19 cellular contexts compared by ENCODE assay signal in genomic region chr1:167685844-167686243, GRCh38. TPM values are rescaled to one million over a fixed set of nuclear protein-coding genes. Genes with fewer than 3 reads are reported as not detected.
DNase-seq lines count a peak whose midpoint lies in the region; ATAC-seq and TF ChIP-seq lines count a peak whose summit lies in the region.
"Had no signal": no experiment of that assay in that cellular context is flagged by ENCODE, and none has a peak within 500 bp of the region (broad histone marks: within the 10 kb centered on the region; RNA-seq: fewer than 3 reads in every experiment).

No MANE protein-coding gene starts in this region.

- H3K27ac Mint-ChIP-seq in activated T-cell treated with anti-CD3 and anti-CD28 coated beads, Interleukin-2, amount 50 U/mL, for 24 hours, result peak overlapping the region; percentile 71
- peak overlapping the region; percentile 58 for H3K27ac Mint-ChIP-seq in activated T-helper 2 cell treated with anti-CD3 and anti-CD28 coated beads, Interferon-gamma antibody, Interleukin-2, Interleukin-4, amounts not matched to agents 10 μg/mL and 5 μg/mL and 100 μg/mL, durations not matched to agents 14 hours and 24 hours and 36 hours
- peak overlapping the region; percentile 62 for H3K27ac Mint-ChIP-seq in stimulated activated memory B cell treated with anti-CD40 and anti-IgM and Interleukin-4, amounts not matched to agents 10 μg/mL and 1 μg/mL and 100 μg/mL, for 72 hours
- no peak overlapping the region for H3K27ac Mint-ChIP-seq in activated CD8-positive, alpha-beta memory T cell treated with anti-CD3 and anti-CD28 coated beads, Interleukin-2, amount 10 ng/mL, durations not matched to agents 7 days and 5 days
- H3K27ac Mint-ChIP-seq: endodermal cell, WTC11 had no signal

- H3K27me3 ChIP-seq in right atrium auricular region, result no peaks in the 10 kb centered on the region

- intact Hi-C loops in activated T-helper 2 cell treated with anti-CD3 and anti-CD28 coated beads, Interferon-gamma antibody, Interleukin-2, Interleukin-4, amounts not matched to agents 10 μg/mL and 5 μg/mL and 100 μg/mL, durations not matched to agents 14 hours and 24 hours and 36 hours (cut with micrococcal nuclease), result loop anchor here (5.0 kb wide), 1 partner anchor 194 kb away; no protein-coding TSS in a partner anchor

- peak overlapping the region; percentile 82 to 84 for H3K27ac ChIP-seq in right atrium auricular region

- no peaks in the 10 kb centered on the region for H3K9me3 Mint-ChIP-seq in activated T-cell treated with anti-CD3 and anti-CD28 coated beads, Interleukin-2, amount 50 U/mL, for 24 hours
- no peaks in the 10 kb centered on the region for H3K9me3 Mint-ChIP-seq in activated T-helper 2 cell treated with anti-CD3 and anti-CD28 coated beads, Interferon-gamma antibody, Interleukin-2, Interleukin-4, amounts not matched to agents 10 μg/mL and 5 μg/mL and 100 μg/mL, durations not matched to agents 14 hours and 24 hours and 36 hours
- no peaks in the 10 kb centered on the region for H3K9me3 Mint-ChIP-seq in stimulated activated memory B cell treated with anti-CD40 and anti-IgM and Interleukin-4, amounts not matched to agents 10 μg/mL and 1 μg/mL and 100 μg/mL, for 72 hours
- H3K9me3 Mint-ChIP-seq in activated CD8-positive, alpha-beta memory T cell treated with anti-CD3 and anti-CD28 coated beads, Interleukin-2, amount 10 ng/mL, durations not matched to agents 7 days and 5 days (ENCODE audit: low read depth), result no peaks in the 10 kb centered on the region
- H3K9me3 Mint-ChIP-seq: activated naive CD8-positive, alpha-beta T cell treated with anti-CD3 and anti-CD28 coated beads, Interleukin-2, amount 10 ng/mL, durations not matched to agents 7 days and 5 days; CD4-positive, CD25-positive, alpha-beta regulatory T cell; endodermal cell; T-helper 1 cell treated with Interleukin-12 subunit alpha and Interleukin-12 subunit beta and Interleukin-4 antibody, amounts not matched to agents 30 μg/mL and 1 μg/mL, for 36 hours; WTC11 had no signal

- no peaks in the 10 kb centered on the region for H3K27me3 Mint-ChIP-seq in activated T-cell treated with anti-CD3 and anti-CD28 coated beads, Interleukin-2, amount 50 U/mL, for 24 hours
- H3K27me3 Mint-ChIP-seq in activated T-helper 2 cell treated with anti-CD3 and anti-CD28 coated beads, Interferon-gamma antibody, Interleukin-2, Interleukin-4, amounts not matched to agents 10 μg/mL and 5 μg/mL and 100 μg/mL, durations not matched to agents 14 hours and 24 hours and 36 hours (ENCODE audit: low read depth), result no peaks in the 10 kb centered on the region
- H3K27me3 Mint-ChIP-seq in stimulated activated memory B cell treated with anti-CD40 and anti-IgM and Interleukin-4, amounts not matched to agents 10 μg/mL and 1 μg/mL and 100 μg/mL, for 72 hours, result no peaks in the 10 kb centered on the region
- H3K27me3 Mint-ChIP-seq in activated CD8-positive, alpha-beta memory T cell treated with anti-CD3 and anti-CD28 coated beads, Interleukin-2, amount 10 ng/mL, durations not matched to agents 7 days and 5 days, result no peaks in the 10 kb centered on the region
- H3K27me3 Mint-ChIP-seq: activated naive CD8-positive, alpha-beta T cell treated with anti-CD3 and anti-CD28 coated beads, Interleukin-2, amount 10 ng/mL, durations not matched to agents 7 days and 5 days; CD4-positive, CD25-positive, alpha-beta regulatory T cell had no signal

- peaks cover 30% of the 10 kb centered on the region for H3K4me1 Mint-ChIP-seq in activated T-cell treated with anti-CD3 and anti-CD28 coated beads, Interleukin-2, amount 50 U/mL, for 24 hours (ENCODE audit: low read depth)
- peaks cover 31% of the 10 kb centered on the region for H3K4me1 Mint-ChIP-seq in activated T-helper 2 cell treated with anti-CD3 and anti-CD28 coated beads, Interferon-gamma antibody, Interleukin-2, Interleukin-4, amounts not matched to agents 10 μg/mL and 5 μg/mL and 100 μg/mL, durations not matched to agents 14 hours and 24 hours and 36 hours (ENCODE audit: low read depth)
- H3K4me1 Mint-ChIP-seq in stimulated activated memory B cell treated with anti-CD40 and anti-IgM and Interleukin-4, amounts not matched to agents 10 μg/mL and 1 μg/mL and 100 μg/mL, for 72 hours, result peaks cover 58% of the 10 kb centered on the region
- H3K4me1 Mint-ChIP-seq in activated CD8-positive, alpha-beta memory T cell treated with anti-CD3 and anti-CD28 coated beads, Interleukin-2, amount 10 ng/mL, durations not matched to agents 7 days and 5 days, result peaks cover 6% of the 10 kb centered on the region

- peaks cover 83% of the 10 kb centered on the region for H3K36me3 Mint-ChIP-seq in activated T-cell treated with anti-CD3 and anti-CD28 coated beads, Interleukin-2, amount 50 U/mL, for 24 hours (ENCODE audit: low read depth)
- H3K36me3 Mint-ChIP-seq in activated T-helper 2 cell treated with anti-CD3 and anti-CD28 coated beads, Interferon-gamma antibody, Interleukin-2, Interleukin-4, amounts not matched to agents 10 μg/mL and 5 μg/mL and 100 μg/mL, durations not matched to agents 14 hours and 24 hours and 36 hours (ENCODE audit: low read depth), result peaks cover 73% of the 10 kb centered on the region
- H3K36me3 Mint-ChIP-seq in stimulated activated memory B cell treated with anti-CD40 and anti-IgM and Interleukin-4, amounts not matched to agents 10 μg/mL and 1 μg/mL and 100 μg/mL, for 72 hours, result peaks cover 72% of the 10 kb centered on the region
- H3K36me3 Mint-ChIP-seq in activated CD8-positive, alpha-beta memory T cell treated with anti-CD3 and anti-CD28 coated beads, Interleukin-2, amount 10 ng/mL, durations not matched to agents 7 days and 5 days, result peaks cover 48% of the 10 kb centered on the region
- H3K36me3 Mint-ChIP-seq: WTC11 had no signal

- no peak for TF ChIP-seq CTCF in right atrium auricular region (IDR thresholded peaks at IDR 0.05)

- H3K36me3 ChIP-seq in right atrium auricular region, result peaks cover 13% of the 10 kb centered on the region

- H3K4me1 ChIP-seq in right atrium auricular region, result peaks cover under 1 to 69% of the 10 kb centered on the region in 2 donors

- H3K9me3 ChIP-seq in right atrium auricular region, result no peaks in the 10 kb centered on the region

- DNase-seq in activated T-cell treated with anti-CD3 and anti-CD28 coated beads, Interleukin-2, amount 50 U/mL, for 24 hours, result no peak
- DNase-seq in activated T-cell treated with anti-CD3 and anti-CD28 coated beads, Interleukin-2, amount 50 U/mL, for 48 hours, result no peak
- DNase-seq in activated T-helper 2 cell treated with anti-CD3 and anti-CD28 coated beads, Interferon-gamma antibody, Interleukin-2, Interleukin-4, amounts not matched to agents 10 μg/mL and 5 μg/mL and 100 μg/mL, durations not matched to agents 14 hours and 24 hours and 36 hours (ENCODE audit: low spot score), result no peak
- no peak for DNase-seq in right atrium auricular region (ENCODE audit: low spot score)
- DNase-seq in NCI-H1048 (lab: John Stamatoyannopoulos, UW), result no peak
- DNase-seq in NCI-H1092 (lab: John Stamatoyannopoulos, UW), result no peak
- DNase-seq in activated CD8-positive, alpha-beta memory T cell treated with anti-CD3 and anti-CD28 coated beads, Interleukin-2, amount 10 ng/mL, durations not matched to agents 7 days and 5 days, result no peak
- DNase-seq: activated naive CD8-positive, alpha-beta T cell treated with anti-CD3 and anti-CD28 coated beads, Interleukin-2, amount 10 ng/mL, durations not matched to agents 7 days and 5 days; CD4-positive, CD25-positive, alpha-beta regulatory T cell; central memory CD4-positive, alpha-beta T cell; endodermal cell; Kasumi-1; left colon; NCI-H1436 treated with DMSO at 0.1 percent for 48 hours; SHP77; stimulated activated naive CD4-positive, alpha-beta T cell had no signal

- no peak overlapping the region for H3K4me3 ChIP-seq in right atrium auricular region

- no peak for ATAC-seq in stimulated activated memory B cell treated with anti-CD40 and anti-IgM and Interleukin-4, amounts not matched to agents 10 μg/mL and 1 μg/mL and 100 μg/mL, for 72 hours
- no peak for ATAC-seq in activated CD8-positive, alpha-beta memory T cell treated with anti-CD3 and anti-CD28 coated beads, Interleukin-2, amount 10 ng/mL, durations not matched to agents 7 days and 5 days
- ATAC-seq: left colon, WTC11 had no signal

- no peak overlapping the region for H3K4me3 Mint-ChIP-seq in activated T-cell treated with anti-CD3 and anti-CD28 coated beads, Interleukin-2, amount 50 U/mL, for 24 hours
- no peak overlapping the region for H3K4me3 Mint-ChIP-seq in activated T-helper 2 cell treated with anti-CD3 and anti-CD28 coated beads, Interferon-gamma antibody, Interleukin-2, Interleukin-4, amounts not matched to agents 10 μg/mL and 5 μg/mL and 100 μg/mL, durations not matched to agents 14 hours and 24 hours and 36 hours (ENCODE audit: low read depth)
- H3K4me3 Mint-ChIP-seq in stimulated activated memory B cell treated with anti-CD40 and anti-IgM and Interleukin-4, amounts not matched to agents 10 μg/mL and 1 μg/mL and 100 μg/mL, for 72 hours, result no peak overlapping the region
- H3K4me3 Mint-ChIP-seq in activated CD8-positive, alpha-beta memory T cell treated with anti-CD3 and anti-CD28 coated beads, Interleukin-2, amount 10 ng/mL, durations not matched to agents 7 days and 5 days, result no peak overlapping the region
- H3K4me3 Mint-ChIP-seq: activated naive CD8-positive, alpha-beta T cell treated with anti-CD3 and anti-CD28 coated beads, Interleukin-2, amount 10 ng/mL, durations not matched to agents 7 days and 5 days; endodermal cell; T-helper 1 cell treated with Interleukin-12 subunit alpha and Interleukin-12 subunit beta and Interleukin-4 antibody, amounts not matched to agents 30 μg/mL and 1 μg/mL, for 36 hours; WTC11 had no signal

- CTCF ChIA-PET in activated CD8-positive, alpha-beta memory T cell treated with anti-CD3 and anti-CD28 coated beads, Interleukin-2, amount 10 ng/mL, durations not matched to agents 7 days and 5 days (lab: Charles Lee), result interaction anchor here (1.8 to 3.0 kb wide), 3 partner anchors 11 to 54 kb away, joined by 9 to 26 read pairs (median 25); partner anchors contain the start of gene RCSD1

RNA-seq across cellular contexts. Expression of gene MPZL1, which starts 35.9 kb away (rescaled TPM):
- total RNA-seq in activated T-helper 2 cell treated with anti-CD3 and anti-CD28 coated beads, Interferon-gamma antibody, Interleukin-2, Interleukin-4, amounts not matched to agents 10 μg/mL and 5 μg/mL and 100 μg/mL, durations not matched to agents 14 hours and 24 hours and 36 hours, result 36.7 and 40.5 TPM in 2 replicates
- total RNA-seq in right atrium auricular region, result 10 to 100 TPM; 22.4 to 52.0 TPM
- 10 to 100 TPM; 12.4 to 14.2 TPM for total RNA-seq in activated CD8-positive, alpha-beta memory T cell treated with anti-CD3 and anti-CD28 coated beads, Interleukin-2, amount 10 ng/mL, durations not matched to agents 7 days and 5 days

RNA-seq across cellular contexts. Expression of gene RCSD1, which starts 55.8 kb away (rescaled TPM):
- total RNA-seq in activated T-helper 2 cell treated with anti-CD3 and anti-CD28 coated beads, Interferon-gamma antibody, Interleukin-2, Interleukin-4, amounts not matched to agents 10 μg/mL and 5 μg/mL and 100 μg/mL, durations not matched to agents 14 hours and 24 hours and 36 hours, result 84.9 and 91.9 TPM in 2 replicates
- 10 to 100 TPM; 26.5 to 39.3 TPM for total RNA-seq in right atrium auricular region
- total RNA-seq in activated CD8-positive, alpha-beta memory T cell treated with anti-CD3 and anti-CD28 coated beads, Interleukin-2, amount 10 ng/mL, durations not matched to agents 7 days and 5 days, result 100 to 1,000 TPM; 121 to 129 TPM
